ENCODE assay signal across 20 cellular contexts in genomic region chr14:23358042-23358441, GRCh38.
"Had no signal": no experiment of that assay in that cellular context is flagged by ENCODE, and none has a peak within 500 bp of the region (broad histone marks: within the 10 kb centered on the region; RNA-seq: fewer than 3 reads in every experiment).

No MANE protein-coding gene starts in this region.

- ATAC-seq: activated CD4-positive, alpha-beta T cell treated with anti-CD3 and anti-CD28 coated beads for 36 hours; lower lobe of right lung; psoas muscle; stimulated activated naive CD8-positive, alpha-beta T cell treated with anti-CD3 and anti-CD28 coated beads, Interleukin-15, Interleukin-2, amounts not matched to agents 100 U/mL and 50 U/mL, for 24 hours; upper lobe of right lung had no signal

- H3K4me3 Mint-ChIP-seq: activated CD4-positive, alpha-beta memory T cell treated with anti-CD3 and anti-CD28 coated beads, Interleukin-2, amount 10 ng/mL, durations not matched to agents 7 days and 5 days; activated CD4-positive, alpha-beta T cell treated with anti-CD3 and anti-CD28 coated beads for 36 hours; activated naive CD4-positive, alpha-beta T cell treated with anti-CD3 and anti-CD28 coated beads for 36 hours; central memory CD8-positive, alpha-beta T cell; naive B cell had no signal

- H3K9me3 ChIP-seq: lower lobe of right lung, psoas muscle, upper lobe of right lung had no signal

- H3K27ac Mint-ChIP-seq: activated CD4-positive, alpha-beta memory T cell treated with anti-CD3 and anti-CD28 coated beads, Interleukin-2, amount 10 ng/mL, durations not matched to agents 7 days and 5 days; activated CD4-positive, alpha-beta T cell treated with anti-CD3 and anti-CD28 coated beads for 36 hours; activated naive CD4-positive, alpha-beta T cell treated with anti-CD3 and anti-CD28 coated beads for 36 hours; naive B cell had no signal

- H3K9me3 Mint-ChIP-seq: activated CD4-positive, alpha-beta memory T cell treated with anti-CD3 and anti-CD28 coated beads, Interleukin-2, amount 10 ng/mL, durations not matched to agents 7 days and 5 days; activated naive CD4-positive, alpha-beta T cell treated with anti-CD3 and anti-CD28 coated beads for 36 hours; central memory CD8-positive, alpha-beta T cell; naive B cell had no signal

- H3K4me3 ChIP-seq: lower lobe of right lung, psoas muscle, upper lobe of right lung had no signal

- DNase-seq: activated CD4-positive, alpha-beta memory T cell treated with anti-CD3 and anti-CD28 coated beads, Interleukin-2, amount 10 ng/mL, durations not matched to agents 7 days and 5 days; activated CD4-positive, alpha-beta T cell treated with anti-CD3 and anti-CD28 coated beads for 36 hours; activated naive CD4-positive, alpha-beta T cell treated with anti-CD3 and anti-CD28 coated beads for 36 hours; effector memory CD4-positive, alpha-beta T cell; erythroblast; hippocampal formation; kidney glomerular epithelial cell; lower lobe of right lung; midbrain; naive B cell; nucleus accumbens; psoas muscle; stimulated activated CD4-positive, alpha-beta T cell treated with anti-CD3 and anti-CD28 coated beads, Interleukin-4, amount 100 ng/mL, for 1 hour; stimulated activated CD8-positive, alpha-beta memory T cell treated with anti-CD3 and anti-CD28 coated beads, Interleukin-4, amount 100 ng/mL, for 48 hours; stimulated activated naive CD8-positive, alpha-beta T cell treated with anti-CD3 and anti-CD28 coated beads, Interleukin-15, Interleukin-2, amounts not matched to agents 100 U/mL and 50 U/mL, for 24 hours; SW 1271; T1000; upper lobe of right lung had no signal

- H3K27ac ChIP-seq: lower lobe of right lung, psoas muscle, upper lobe of right lung, VCaP had no signal

- H3K4me1 Mint-ChIP-seq: central memory CD8-positive, alpha-beta T cell had no signal

- H3K36me3 ChIP-seq: upper lobe of right lung had no signal
